15 cellular contexts compared by ENCODE assay signal in the genomic region with DNA sequence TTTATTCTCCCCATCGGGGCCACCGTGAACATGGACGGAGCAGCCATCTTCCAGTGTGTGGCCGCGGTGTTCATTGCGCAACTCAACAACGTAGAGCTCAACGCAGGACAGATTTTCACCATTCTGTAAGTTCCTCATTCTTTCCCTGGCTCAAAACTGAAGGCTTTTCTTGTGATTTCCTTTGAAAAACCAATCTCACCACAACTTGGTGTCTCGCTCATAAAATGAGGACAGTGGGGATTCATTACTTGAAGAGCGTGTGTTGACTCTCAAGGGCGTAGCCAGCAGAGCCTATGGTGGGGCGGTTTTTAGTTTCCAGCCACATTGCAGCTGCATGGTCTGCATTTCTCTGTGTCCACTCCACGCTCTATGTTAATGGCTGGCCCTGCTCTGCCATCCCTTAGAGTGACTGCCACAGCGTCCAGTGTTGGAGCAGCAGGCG. TPM values are rescaled to one million over a fixed set of nuclear protein-coding genes. Genes with fewer than 3 reads are reported as not detected.
DNase-seq lines count a peak whose midpoint lies in the region; ATAC-seq, FAIRE-seq and TF ChIP-seq lines count a peak whose summit lies in the region.
"Had no signal": no experiment of that assay in that cellular context is flagged by ENCODE, and none has a peak within 500 bp of the region (broad histone marks: within the 10 kb centered on the region; RNA-seq: fewer than 3 reads in every experiment).

No MANE protein-coding gene starts in this region.

- no peak for TF ChIP-seq POLR2A in A549 (IDR thresholded peaks at IDR 0.05; ENCODE audit: low read length)
- TF ChIP-seq POLR2A in H1 (IDR thresholded peaks at IDR 0.05; ENCODE audit: control extremely low read depth in 1 of 2, low read depth in 2 of 2, low read length in 2 of 2) = no peak

- CTCF ChIA-PET in A549 (lab: Yijun Ruan, JAX) (interaction anchor here (0.7 to 1.7 kb wide), 7 partner anchors 10 to 101 kb away, joined by 3 to 8 read pairs (median 3); no protein-coding TSS in a partner anchor), H1 (lab: Charles Lee; ENCODE audit: partially characterized antibody) (interaction anchor here (0.6 to 2.5 kb wide), 22 partner anchors 8 to 557 kb away, joined by 3 to 14 read pairs (median 3); partner anchors contain the start of gene CEP68), RWPE1 (lab: Yijun Ruan, JAX) (no interaction called here)

- H3K27ac ChIP-seq in A549 = no peak overlapping the region
- no peak overlapping the region for H3K27ac ChIP-seq in H1 (ENCODE audit: low read depth, low read length)
- H3K27ac ChIP-seq in mucosa of rectum (ENCODE audit: low read depth in 2 of 2, low read length in 2 of 2) = peak overlapping the region; percentile 48 to 64
- no peak overlapping the region for H3K27ac ChIP-seq in RWPE1
- H3K27ac ChIP-seq: SJSA1 had no signal

- H3K9ac ChIP-seq in H1 (replicated peaks in 1 of 4; ENCODE audit: extremely low read depth in 1 of 4, low read depth in 3 of 4, low read length in 3 of 4) (no peak overlapping the region), mucosa of rectum (ENCODE audit: low read depth in 1 of 2, low read length in 2 of 2) (no peak overlapping the region)

- TF ChIP-seq EP300 in A549 (IDR thresholded peaks at IDR 0.05) = no peak
- no peak for TF ChIP-seq EP300 in H1 (IDR thresholded peaks at IDR 0.05; ENCODE audit: borderline replicate concordance in 1 of 2, low read depth in 2 of 2, low read length in 2 of 2)

- no peak for ATAC-seq in A549
- no peak for ATAC-seq in HG03432 (IDR thresholded peaks at IDR 0.05; ENCODE audit: unreplicated experiment)

- no peaks in the 10 kb centered on the region for H3K9me3 ChIP-seq in A549
- no peaks in the 10 kb centered on the region for H3K9me3 ChIP-seq in H1 (ENCODE audit: insufficient read depth in 2 of 2, low read depth in 1 of 2, low read length in 1 of 2)
- H3K9me3 ChIP-seq in mucosa of rectum (ENCODE audit: control insufficient read depth in 2 of 2, low read length in 2 of 2) = no peaks in the 10 kb centered on the region
- H3K9me3 ChIP-seq: SJSA1 had no signal

- no peak overlapping the region for H3K23ac ChIP-seq in H1 (ENCODE audit: insufficient read length)

- H3K4ac ChIP-seq in H1 (replicated peaks; ENCODE audit: insufficient read length, low read depth, low read length) = no peak overlapping the region

- no peak overlapping the region for H3K56ac ChIP-seq in H1 (replicated peaks; ENCODE audit: insufficient read length, low read depth, low read length)

- no peak overlapping the region for H2BK20ac ChIP-seq in H1 (ENCODE audit: low read length)

- H4K20me1 ChIP-seq in H1 (replicated peaks in 1 of 2; ENCODE audit: control insufficient read depth in 1 of 2, insufficient read depth in 2 of 2, low read length in 2 of 2) = peaks cover 2 to 3% of the 10 kb centered on the region in 2 experiments

- WGBS in A549 (ENCODE audit: missing lambda C conversion rate) = 93% methylated on average over 15 of the region's 15 CpGs
- WGBS in H1 (ENCODE audit: extremely low coverage in 1 of 2, insufficient coverage in 1 of 2, insufficient read length in 1 of 2, insufficient replicate concordance in 2 of 2, low coverage in 1 of 2, low lambda C conversion rate in 2 of 2, missing lambda C conversion rate in 1 of 2), 2 experiments = 89% methylated on average over 15 of the region's 15 CpGs; no CpG with 5 or more reads in 1 of the 2 experiments

- H2BK15ac ChIP-seq in H1 (ENCODE audit: low read length) = no peak overlapping the region

- POLR2A ChIA-PET in A549 (lab: Yijun Ruan, JAX) = no interaction called here
- POLR2A ChIA-PET in H1 (lab: Charles Lee; ENCODE audit: partially characterized antibody) = interaction anchor here (0.6 to 1.2 kb wide), 5 partner anchors 8 to 558 kb away, joined by 3 to 5 read pairs (median 4); no protein-coding TSS in a partner anchor
- POLR2A ChIA-PET in RWPE1 (lab: Yijun Ruan, JAX; ENCODE audit: low non-redundant PET) = no interaction called here

- H2BK5ac ChIP-seq in H1 (ENCODE audit: low read depth, low read length) = no peak overlapping the region

- no peak for FAIRE-seq in A549 (lab: Jason Lieb, UNC)
- no peak for FAIRE-seq in H1 (lab: Jason Lieb, UNC)
- FAIRE-seq: GM12891 had no signal

- no peak overlapping the region for H4K5ac ChIP-seq in H1 (ENCODE audit: insufficient read length, low read depth, low read length)

- no peak overlapping the region for H4K91ac ChIP-seq in H1 (replicated peaks; ENCODE audit: insufficient read length, low read length)

- no peaks in the 10 kb centered on the region for H3K79me2 ChIP-seq in H1 (ENCODE audit: control insufficient read depth in 1 of 2, insufficient read depth in 2 of 2, low read length in 2 of 2)

- H3K4me3 ChIP-seq in A549 (no peak overlapping the region), H1 (ENCODE audit: extremely low read depth in 1 of 4, insufficient read depth in 2 of 4, low read depth in 3 of 4, low read length in 4 of 4) (no peak overlapping the region), mucosa of rectum (ENCODE audit: low read length in 2 of 2) (no peak overlapping the region)
- H3K4me3 ChIP-seq: coronary artery, SJSA1, skin epidermis had no signal

- TF ChIP-seq RAD21 in A549 (conservative IDR thresholded peaks at IDR 0.05 in 1 of 2, IDR thresholded peaks at IDR 0.05 in 1 of 2) (no peak), H1 (IDR thresholded peaks at IDR 0.05 in 1 of 2, conservative IDR thresholded peaks at IDR 0.05 in 1 of 2; ENCODE audit: low read depth in 2 of 2, low read length in 2 of 2) (no peak)

- H3K27me3 ChIP-seq in H1 (replicated peaks in 1 of 4; ENCODE audit: control insufficient read depth in 3 of 4, extremely low read depth in 1 of 4, insufficient read depth in 3 of 4, low read length in 3 of 4) (no peaks in the 10 kb centered on the region), mucosa of rectum (ENCODE audit: control insufficient read depth in 2 of 2, insufficient read depth in 2 of 2, low read length in 2 of 2) (no peaks in the 10 kb centered on the region)
- H3K27me3 ChIP-seq: SJSA1 had no signal

- TF ChIP-seq CTCF in A549 (IDR thresholded peaks at IDR 0.05) (no peak), H1 (IDR thresholded peaks at IDR 0.05; ENCODE audit: control extremely low read depth in 1 of 3, insufficient read depth in 1 of 3, low read depth in 1 of 3, low read length in 3 of 3) (no peak), RWPE1 (conservative IDR thresholded peaks at IDR 0.05; ENCODE audit: low read depth) (no peak)

- no peak overlapping the region for H3K14ac ChIP-seq in H1 (ENCODE audit: insufficient read length)

- no peak overlapping the region for H2AFZ ChIP-seq in H1 (ENCODE audit: low read length)

- no peak overlapping the region for H3K4me2 ChIP-seq in A549
- H3K4me2 ChIP-seq in H1 (ENCODE audit: insufficient read depth in 1 of 2, low read depth in 2 of 2, low read length in 2 of 2) = no peak overlapping the region

- H3K36me3 ChIP-seq in H1 (ENCODE audit: control insufficient read depth in 2 of 4, insufficient read depth in 4 of 4, low read length in 3 of 4) (no peaks in the 10 kb centered on the region), mucosa of rectum (ENCODE audit: control insufficient read depth in 2 of 2, insufficient read depth in 2 of 2, low read length in 2 of 2) (peaks cover 21 to 47% of the 10 kb centered on the region in 2 donors)

- no peak overlapping the region for H3K18ac ChIP-seq in H1 (ENCODE audit: extremely low read depth, low read length)

- H3K23me2 ChIP-seq in H1 (ENCODE audit: low read depth, low read length) = no peaks in the 10 kb centered on the region

- no peak overlapping the region for H2AK5ac ChIP-seq in H1 (ENCODE audit: low read depth, low read length)

- H2BK120ac ChIP-seq in H1 (replicated peaks; ENCODE audit: low read depth, low read length) = no peak overlapping the region

- H2BK12ac ChIP-seq in H1 (ENCODE audit: low read depth, low read length) = no peak overlapping the region

- H3K4me1 ChIP-seq in A549 = no peaks in the 10 kb centered on the region
- H3K4me1 ChIP-seq in H1 (replicated peaks in 1 of 4; ENCODE audit: control insufficient read depth in 3 of 4, insufficient read depth in 4 of 4, low read length in 3 of 4) = peaks cover 0 to 3% (median 2%) of the 10 kb centered on the region in 4 experiments; a peak in 4 of 7 replicates
- H3K4me1 ChIP-seq in mucosa of rectum (ENCODE audit: control insufficient read depth in 2 of 2, insufficient read depth in 2 of 2, low read length in 2 of 2) = no peaks in the 10 kb centered on the region
- H3K4me1 ChIP-seq: SJSA1 had no signal

- H3K79me1 ChIP-seq in H1 (ENCODE audit: low read depth, low read length) = peaks cover 2% of the 10 kb centered on the region; the same call in 1 of the 2 replicates

- no peak overlapping the region for H4K8ac ChIP-seq in H1 (ENCODE audit: extremely low read depth, insufficient read depth, low read length)

- DNase-seq in A549 (ENCODE audit: low read depth in 1 of 2, low spot score in 1 of 2) (no peak), NOMO-1 (lab: John Stamatoyannopoulos, UW; ENCODE audit: unreplicated experiment in 2 of 2) (peak; percentile 90 to 98), H1 (ENCODE audit: low read depth in 1 of 2, low spot score in 2 of 2) (no peak), RWPE1 (ENCODE audit: low spot score) (no peak), DMS153 (lab: John Stamatoyannopoulos, UW) (no peak), AG20443 (ENCODE audit: low spot score) (no peak)
- DNase-seq: H9, NCI-H1436 treated with DMSO at 0.1 percent for 48 hours, NCI-H69 had no signal

RNA-seq across cellular contexts. Expression of gene SLC1A4, which starts 29.0 kb away (rescaled TPM):
- polyA plus RNA-seq in A549 (2011; rRNA removed) (22.9 and 26.4 TPM in 2 replicates), A549 (2017; fragmentation: RNase III; extraction: RNeasy Plus Mini Kit Qiagen cat#74134 plus additional on column Dnase treatment) (9.1 to 10.4 TPM (median 9.5 TPM) in 3 replicates), H1 (2011; rRNA removed) (0.44 and 0.71 TPM in 2 replicates)
- 7.2 and 7.3 TPM in 2 replicates for polyA plus RNA-seq in A549 (2012; cell fraction: cytosol; rRNA removed)
- polyA plus RNA-seq in A549 (2012; cell fraction: nucleus; rRNA removed) = 16.4 and 20.7 TPM in 2 replicates
- 37.4 and 42.1 TPM in 2 replicates for polyA minus RNA-seq in A549 (2011; rRNA and poly(A)+ RNA removed)
- total RNA-seq in H1 (2021; fragmentation: NEBNext Ultra II Directional; extraction: Animal tissue kit (Norgen Biotek cat#: 25700)) = 0.57 and 0.86 TPM in 2 replicates
- polyA plus RNA-seq in H1 (2011; cell fraction: cytosol; rRNA removed) = 0.54 TPM
- 0.93 TPM for polyA plus RNA-seq in H1 (2011; cell fraction: nucleus; rRNA removed)
- polyA plus RNA-seq in H1 (2012, experiment 1 of 2) = 0.47 to 0.60 TPM (median 0.50 TPM) in 4 replicates
- polyA plus RNA-seq in H1 (2012, experiment 2 of 2) = 0.39 TPM
- polyA plus RNA-seq in H1 (2013, experiment 1 of 2) = 0.30 TPM
- polyA plus RNA-seq in H1 (2013, experiment 2 of 2) = 0.28 TPM
- 0.76 and 0.85 TPM in 2 replicates for polyA minus RNA-seq in H1 (2011; rRNA and poly(A)+ RNA removed)
- polyA minus RNA-seq in H1 (2011; cell fraction: cytosol; rRNA and poly(A)+ RNA removed) = 0.37 TPM
- 1.1 TPM for polyA minus RNA-seq in H1 (2011; cell fraction: nucleus; rRNA and poly(A)+ RNA removed)

RNA-seq across cellular contexts. Expression of gene CEP68, which starts 38.1 kb away (rescaled TPM):
- polyA plus RNA-seq in A549 (2011; rRNA removed) = 9.2 and 9.3 TPM in 2 replicates
- polyA plus RNA-seq in A549 (2012; cell fraction: cytosol; rRNA removed) = 5.7 and 9.1 TPM in 2 replicates
- polyA plus RNA-seq in A549 (2012; cell fraction: nucleus; rRNA removed) = 10.7 TPM in 2 replicates
- polyA plus RNA-seq in A549 (2017; fragmentation: RNase III; extraction: RNeasy Plus Mini Kit Qiagen cat#74134 plus additional on column Dnase treatment) = 6.3 to 6.9 TPM (median 6.8 TPM) in 3 replicates
- polyA minus RNA-seq in A549 (2011; rRNA and poly(A)+ RNA removed) = 12.6 and 14.2 TPM in 2 replicates
- 22.5 and 23.2 TPM in 2 replicates for total RNA-seq in H1 (2021; fragmentation: NEBNext Ultra II Directional; extraction: Animal tissue kit (Norgen Biotek cat#: 25700))
- polyA plus RNA-seq in H1 (2011; rRNA removed) = 24.7 and 35.5 TPM in 2 replicates
- 20.4 TPM for polyA plus RNA-seq in H1 (2011; cell fraction: cytosol; rRNA removed)
- polyA plus RNA-seq in H1 (2011; cell fraction: nucleus; rRNA removed) = 40.5 TPM
- polyA plus RNA-seq in H1 (2012, experiment 1 of 2) = 16.9 to 20.7 TPM (median 18.1 TPM) in 4 replicates
- 6.4 TPM for polyA plus RNA-seq in H1 (2012, experiment 2 of 2)
- polyA plus RNA-seq in H1 (2013, experiment 1 of 2) = 13.5 TPM
- 12.5 TPM for polyA plus RNA-seq in H1 (2013, experiment 2 of 2)
- 34.2 and 41.1 TPM in 2 replicates for polyA minus RNA-seq in H1 (2011; rRNA and poly(A)+ RNA removed)
- polyA minus RNA-seq in H1 (2011; cell fraction: cytosol; rRNA and poly(A)+ RNA removed) = 15.8 TPM
- polyA minus RNA-seq in H1 (2011; cell fraction: nucleus; rRNA and poly(A)+ RNA removed) = 40.5 TPM

Comparison
In these comparisons a context has a peak if more than half of its experiments do, and no peak if none do; other contexts are left out.
1. DNase-seq: peak in NOMO-1 (2 of 2); none in A549 (0 of 2), H1 (0 of 2), RWPE1 (single experiment), DMS153 (single experiment) and AG20443 (single experiment).
2. H3K27ac ChIP-seq: peak in mucosa of rectum (2 of 2); none in A549 (0 of 2), H1 (single experiment) and RWPE1 (single experiment).
3. RNA of gene SLC1A4, which starts 29.0 kb away (polyA plus RNA-seq): 7.2 to 26.4 TPM in A549; 0.28 to 0.93 TPM in H1; every median in the first group is over 4 times any median in the second.
4. Of the 18 proteins assayed by ChIP-seq in both H1 and A549: peak only in H1: none; only in A549: none; in both: CEBPB; in neither: 17.